Comparison of ENCODE assay signal across 14 cellular contexts in the genomic region with DNA sequence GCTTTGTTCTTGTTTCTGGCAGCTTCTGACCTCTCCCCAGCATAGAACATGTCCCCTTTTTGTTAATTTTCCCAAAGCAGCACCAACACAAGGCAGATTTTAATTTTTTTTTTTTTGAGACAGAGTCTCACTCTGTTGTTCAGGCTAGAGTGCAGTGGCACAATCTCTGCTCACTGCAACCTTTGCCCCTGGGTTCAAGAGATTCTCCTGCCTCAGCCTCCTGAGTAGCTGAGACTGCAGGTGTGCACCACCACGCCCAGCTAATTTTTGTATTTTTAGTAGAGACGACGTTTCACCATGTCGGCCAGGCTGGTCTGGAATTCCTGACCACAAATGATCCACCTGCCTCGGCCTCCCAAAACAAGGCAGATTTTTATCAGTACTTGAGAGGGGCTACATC. TPM values are rescaled to one million over a fixed set of nuclear protein-coding genes. Genes with fewer than 3 reads are reported as not detected.
DNase-seq lines count a peak whose midpoint lies in the region; ATAC-seq and TF ChIP-seq lines count a peak whose summit lies in the region.
"Not testable (repeated sequence)": the region's sequence is repeated elsewhere in the genome, so short reads cannot be mapped to it uniquely, and the experiment has no call there.
"Had no signal": no experiment of that assay in that cellular context is flagged by ENCODE, and none has a peak within 500 bp of the region (broad histone marks: within the 10 kb centered on the region; RNA-seq: fewer than 3 reads in every experiment).

No MANE protein-coding gene starts in this region.

- not testable (repeated sequence) for DNase-seq in CD8-positive, alpha-beta memory T cell; WTC11 (ENCODE audit: low spot score); hepatocyte (ENCODE audit: low spot score); natural killer cell treated with Interleukin-12 subunit alpha and Interleukin-12 subunit beta and Interleukin-15 and Interleukin-18, amount 100 ng/mL, for 72 hours (ENCODE audit: low spot score); transverse colon

- POLR2A ChIA-PET in CD8-positive, alpha-beta memory T cell (lab: Charles Lee) = interaction anchor here (0.6 to 0.7 kb wide), 3 partner anchors 10 to 57 kb away, joined by 3 to 5 read pairs (median 4); a partner anchor contains a TSS
- POLR2A ChIA-PET in WTC11 (lab: Charles Lee) = not testable (repeated sequence)

- H3K36me3 ChIP-seq in CD8-positive, alpha-beta memory T cell (ENCODE audit: insufficient read depth, low read length); hepatocyte (replicated peaks; ENCODE audit: insufficient read depth, low read depth); transverse colon: not testable (repeated sequence)
- peaks cover 21% of the 10 kb centered on the region; the same call in 1 of the 2 replicates for H3K36me3 ChIP-seq in OCI-LY1 (ENCODE audit: insufficient read depth, low read length)

- not testable (repeated sequence) for H3K27me3 Mint-ChIP-seq in CD8-positive, alpha-beta memory T cell; WTC11 (ENCODE audit: low read depth); activated T-helper 17 cell treated with anti-CD3 and anti-CD28 coated beads, Interleukin-2, amount 50 U/mL, for 72 hours; natural killer cell treated with Interleukin-12 subunit alpha and Interleukin-12 subunit beta and Interleukin-15 and Interleukin-18, amount 100 ng/mL, for 72 hours
- H3K27me3 Mint-ChIP-seq in brain = peaks cover 12% of the 10 kb centered on the region

- H3K9me3 Mint-ChIP-seq in CD8-positive, alpha-beta memory T cell; WTC11; activated T-helper 17 cell treated with anti-CD3 and anti-CD28 coated beads, Interleukin-2, amount 50 U/mL, for 72 hours; brain; natural killer cell treated with Interleukin-12 subunit alpha and Interleukin-12 subunit beta and Interleukin-15 and Interleukin-18, amount 100 ng/mL, for 72 hours: not testable (repeated sequence)

- H3K27ac ChIP-seq in CD8-positive, alpha-beta memory T cell (ENCODE audit: low read depth, low read length); OCI-LY1 (ENCODE audit: low read depth, low read length, poor library complexity, severe bottlenecking): not testable (repeated sequence)
- peak overlapping the region; percentile 95 for H3K27ac ChIP-seq in hepatocyte
- H3K27ac ChIP-seq in transverse colon = peak overlapping the region in 3 of 4 donors; percentile 90 to 99 (median 96)

- not testable (repeated sequence) for TF ChIP-seq EP300 in transverse colon (IDR thresholded peaks at IDR 0.05; ENCODE audit: low read depth)

- H3K4me3 ChIP-seq in CD8-positive, alpha-beta memory T cell (ENCODE audit: low read length); OCI-LY1 (ENCODE audit: low read depth, low read length, poor library complexity, severe bottlenecking); hepatocyte: not testable (repeated sequence)
- peak overlapping the region in 1 of 4 donors; percentile 65 for H3K4me3 ChIP-seq in transverse colon

- 85% methylated on average over 5 of the region's 5 CpGs for WGBS in hepatocyte (ENCODE audit: low lambda C conversion rate, missing lambda C conversion rate)
- WGBS in transverse colon (ENCODE audit: low coverage in 1 of 2), 2 donors = 59% methylated on average over 5 of the region's 5 CpGs; no CpG with 5 or more reads in 1 of the 2 donors

- H3K79me2 ChIP-seq in OCI-LY1 (ENCODE audit: insufficient read depth, low read length) = not testable (repeated sequence)
- peaks cover 59% of the 10 kb centered on the region for H3K79me2 ChIP-seq in hepatocyte

- not testable (repeated sequence) for H3K9me3 ChIP-seq in CD8-positive, alpha-beta memory T cell (ENCODE audit: low read length); OCI-LY1 (ENCODE audit: low read length); hepatocyte (ENCODE audit: low read depth); transverse colon

- peaks cover 0 to 27% (median 3%) of the 10 kb centered on the region in 3 donors for H3K36me3 Mint-ChIP-seq in CD8-positive, alpha-beta memory T cell
- not testable (repeated sequence) for H3K36me3 Mint-ChIP-seq in WTC11; brain; natural killer cell treated with Interleukin-12 subunit alpha and Interleukin-12 subunit beta and Interleukin-15 and Interleukin-18, amount 100 ng/mL, for 72 hours
- H3K36me3 Mint-ChIP-seq in activated T-helper 17 cell treated with anti-CD3 and anti-CD28 coated beads, Interleukin-2, amount 50 U/mL, for 72 hours (ENCODE audit: low read depth) = peaks cover 38% of the 10 kb centered on the region

- H3K9me2 ChIP-seq in OCI-LY1 (ENCODE audit: low read depth, low read length); hepatocyte (replicated peaks; ENCODE audit: insufficient read depth): not testable (repeated sequence)

- peaks cover 20% of the 10 kb centered on the region for H3K4me1 ChIP-seq in CD8-positive, alpha-beta memory T cell (ENCODE audit: insufficient read depth, low read length)
- H3K4me1 ChIP-seq in OCI-LY1 (ENCODE audit: insufficient read depth, low read length, severe bottlenecking) (peaks cover 19% of the 10 kb centered on the region), hepatocyte (ENCODE audit: insufficient read depth) (peaks cover 11% of the 10 kb centered on the region), transverse colon (peaks cover 4 to 35% (median 25%) of the 10 kb centered on the region in 4 donors)

- CTCF ChIA-PET in CD8-positive, alpha-beta memory T cell (lab: Charles Lee) = interaction anchor here (1.1 kb wide), 1 partner anchor 103 kb away, joined by 3 read pairs; no protein-coding TSS in a partner anchor
- CTCF ChIA-PET in WTC11 (lab: Charles Lee) = interaction anchor here (1.4 to 1.9 kb wide), 2 partner anchors 35 to 47 kb away, joined by 4 to 5 read pairs; no protein-coding TSS in a partner anchor

- not testable (repeated sequence) for ATAC-seq in WTC11; activated T-helper 17 cell treated with anti-CD3 and anti-CD28 coated beads, Interleukin-2, amount 50 U/mL, for 72 hours (replicated peaks); natural killer cell treated with Interleukin-12 subunit alpha and Interleukin-12 subunit beta and Interleukin-15 and Interleukin-18, amount 100 ng/mL, for 72 hours

- H3K27ac Mint-ChIP-seq in CD8-positive, alpha-beta memory T cell = peak overlapping the region in 6 of 8 donors; percentile 24 to 86 (median 70)
- peak overlapping the region; percentile 19 for H3K27ac Mint-ChIP-seq in WTC11
- H3K27ac Mint-ChIP-seq in activated T-helper 17 cell treated with anti-CD3 and anti-CD28 coated beads, Interleukin-2, amount 50 U/mL, for 72 hours = peak overlapping the region; percentile 57
- peak overlapping the region in 4 of 5 experiments; percentile 5 to 61 (median 20) for H3K27ac Mint-ChIP-seq in brain
- H3K27ac Mint-ChIP-seq in natural killer cell treated with Interleukin-12 subunit alpha and Interleukin-12 subunit beta and Interleukin-15 and Interleukin-18, amount 100 ng/mL, for 72 hours = peak overlapping the region in 1 of 2 donors; percentile 85

- H4K20me1 ChIP-seq in OCI-LY1 (ENCODE audit: insufficient read depth, low read length); hepatocyte (ENCODE audit: insufficient read depth, poor library complexity, severe bottlenecking): not testable (repeated sequence)

- H2AFZ ChIP-seq in OCI-LY1 (ENCODE audit: low read length); hepatocyte: not testable (repeated sequence)

- not testable (repeated sequence) for TF ChIP-seq CTCF in OCI-LY1 (IDR thresholded peaks at IDR 0.05; ENCODE audit: low read length); WTC11 (IDR thresholded peaks at IDR 0.05); brain (conservative IDR thresholded peaks at IDR 0.05); hepatocyte (IDR thresholded peaks at IDR 0.05; ENCODE audit: poor library complexity); transverse colon (IDR thresholded peaks at IDR 0.05)

- H3K9ac ChIP-seq in OCI-LY1 (ENCODE audit: low read length) = not testable (repeated sequence)

- peaks cover 24 to 40% (median 25%) of the 10 kb centered on the region in 3 donors for H3K4me1 Mint-ChIP-seq in CD8-positive, alpha-beta memory T cell
- H3K4me1 Mint-ChIP-seq in WTC11 (peaks cover 14% of the 10 kb centered on the region), brain (peaks cover 20% of the 10 kb centered on the region)
- not testable (repeated sequence) for H3K4me1 Mint-ChIP-seq in activated T-helper 17 cell treated with anti-CD3 and anti-CD28 coated beads, Interleukin-2, amount 50 U/mL, for 72 hours
- peaks cover 25 to 30% of the 10 kb centered on the region in 2 donors for H3K4me1 Mint-ChIP-seq in natural killer cell treated with Interleukin-12 subunit alpha and Interleukin-12 subunit beta and Interleukin-15 and Interleukin-18, amount 100 ng/mL, for 72 hours (ENCODE audit: low read depth in 2 of 2)

- peak overlapping the region in 6 of 7 donors; percentile 23 to 96 (median 60) for H3K4me3 Mint-ChIP-seq in CD8-positive, alpha-beta memory T cell
- H3K4me3 Mint-ChIP-seq in WTC11 = peak overlapping the region; percentile 20; the same call in 1 of the 2 replicates
- peak overlapping the region; percentile 98 for H3K4me3 Mint-ChIP-seq in activated T-helper 17 cell treated with anti-CD3 and anti-CD28 coated beads, Interleukin-2, amount 50 U/mL, for 72 hours
- H3K4me3 Mint-ChIP-seq in brain = peak overlapping the region; percentile 21 to 62 (median 33)
- peak overlapping the region; percentile 37 for H3K4me3 Mint-ChIP-seq in natural killer cell treated with Interleukin-12 subunit alpha and Interleukin-12 subunit beta and Interleukin-15 and Interleukin-18, amount 100 ng/mL, for 72 hours

- in situ Hi-C loops in transverse colon (cut with MboI; ENCODE audit: low pct_ligation_motif_present in 1 of 4, low pct_unique_long_range_greater_than_20kb in 1 of 4, low sequenced_read_pairs in 3 of 4) = not testable (repeated sequence)

- H3F3A ChIP-seq in OCI-LY1 (ENCODE audit: insufficient read depth, low read length) = not testable (repeated sequence)

- H3K27me3 ChIP-seq in CD8-positive, alpha-beta memory T cell (ENCODE audit: insufficient read depth, low read length, poor library complexity, severe bottlenecking); OCI-LY1 (ENCODE audit: insufficient read depth, low read length); hepatocyte; transverse colon: not testable (repeated sequence)

- H3K4me2 ChIP-seq in OCI-LY1 (ENCODE audit: low read length) (0 out of 2 replicates have a peak overlapping the region, but pooled peaks have one; percentile 94), hepatocyte (peak overlapping the region; percentile 90)

- not testable (repeated sequence) for TF ChIP-seq POLR2A in transverse colon (IDR thresholded peaks at IDR 0.05)

- intact Hi-C loops in transverse colon (cut with DNase I; ENCODE audit: low total_unique reads) = not testable (repeated sequence)

RNA-seq across cellular contexts. Expression of a gene that starts 2.5 kb away (rescaled TPM):
- total RNA-seq in CD8-positive, alpha-beta memory T cell = 10 to 100 TPM; 52.2 to 54.3 TPM
- polyA plus RNA-seq in CD8-positive, alpha-beta memory T cell = 11.9 TPM
- total RNA-seq in WTC11 (2021) (56.3 to 81.9 TPM (median 59.1 TPM) in 3 replicates), hepatocyte (52.1 and 62.0 TPM in 2 replicates), transverse colon (100 to 1,000 TPM; 142 to 272 (median 221) TPM)
- 10 to 100 TPM; 31.2 to 55.7 TPM for total RNA-seq in activated T-helper 17 cell treated with anti-CD3 and anti-CD28 coated beads, Interleukin-2, amount 50 U/mL, for 72 hours
- polyA plus RNA-seq in brain (ENCODE audit: insufficient read depth, low read depth, low replicate concordance) (33.1 TPM), hepatocyte (51.3 and 57.4 TPM in 2 replicates)
- 100 to 1,000 TPM in 1 of 2 donors, 10 to 100 TPM in 1; 67.2 to 116 TPM for total RNA-seq in natural killer cell treated with Interleukin-12 subunit alpha and Interleukin-12 subunit beta and Interleukin-15 and Interleukin-18, amount 100 ng/mL, for 72 hours

RNA-seq across cellular contexts. Expression of a gene that starts 7.6 kb away (rescaled TPM):
- not detected for total RNA-seq in CD8-positive, alpha-beta memory T cell
- not detected for polyA plus RNA-seq in CD8-positive, alpha-beta memory T cell
- total RNA-seq in WTC11 (2021) = 1.1 to 2.5 TPM (median 2.0 TPM) in 3 replicates
- total RNA-seq in activated T-helper 17 cell treated with anti-CD3 and anti-CD28 coated beads, Interleukin-2, amount 50 U/mL, for 72 hours = not detected
- polyA plus RNA-seq in brain (ENCODE audit: insufficient read depth, low read depth, low replicate concordance) = not detected
- total RNA-seq in hepatocyte = not detected in 2 replicates
- 0.46 and 0.96 TPM in 2 replicates for polyA plus RNA-seq in hepatocyte
- total RNA-seq in natural killer cell treated with Interleukin-12 subunit alpha and Interleukin-12 subunit beta and Interleukin-15 and Interleukin-18, amount 100 ng/mL, for 72 hours = not detected
- 10 to 100 TPM in 1 of 4 donors, not detected in 3; 20.9 TPM for total RNA-seq in transverse colon
- total RNA-seq: GM23248, left lung, sigmoid colon had no signal
- polyA plus RNA-seq: GM23248 had no signal

RNA-seq across cellular contexts. Expression of a gene that starts 9.6 kb away (rescaled TPM):
- 100 to 1,000 TPM; 327 to 332 TPM for total RNA-seq in CD8-positive, alpha-beta memory T cell
- polyA plus RNA-seq in CD8-positive, alpha-beta memory T cell = 467 TPM
- 285 to 321 TPM (median 314 TPM) in 3 replicates for total RNA-seq in WTC11 (2021)
- total RNA-seq in activated T-helper 17 cell treated with anti-CD3 and anti-CD28 coated beads, Interleukin-2, amount 50 U/mL, for 72 hours = 100 to 1,000 TPM; 157 to 218 TPM
- polyA plus RNA-seq in brain (ENCODE audit: insufficient read depth, low read depth, low replicate concordance) = 370 TPM
- total RNA-seq in hepatocyte = 210 and 244 TPM in 2 replicates
- 292 and 311 TPM in 2 replicates for polyA plus RNA-seq in hepatocyte
- total RNA-seq in natural killer cell treated with Interleukin-12 subunit alpha and Interleukin-12 subunit beta and Interleukin-15 and Interleukin-18, amount 100 ng/mL, for 72 hours = 100 to 1,000 TPM; 171 to 203 TPM
- 10 to 100 TPM; 59.1 to 99.9 (median 82.7) TPM for total RNA-seq in transverse colon

RNA-seq across cellular contexts. Expression of a gene that starts 10.1 kb away (rescaled TPM):
- total RNA-seq in CD8-positive, alpha-beta memory T cell = 100 to 1,000 TPM; 114 to 126 TPM
- polyA plus RNA-seq in CD8-positive, alpha-beta memory T cell = 170 TPM
- total RNA-seq in WTC11 (2021) (255 to 293 TPM (median 282 TPM) in 3 replicates), hepatocyte (261 and 267 TPM in 2 replicates), transverse colon (100 to 1,000 TPM; 152 to 381 (median 265) TPM)
- total RNA-seq in activated T-helper 17 cell treated with anti-CD3 and anti-CD28 coated beads, Interleukin-2, amount 50 U/mL, for 72 hours = 100 to 1,000 TPM; 124 to 164 TPM
- polyA plus RNA-seq in brain (ENCODE audit: insufficient read depth, low read depth, low replicate concordance) (805 TPM), hepatocyte (517 and 542 TPM in 2 replicates)
- total RNA-seq in natural killer cell treated with Interleukin-12 subunit alpha and Interleukin-12 subunit beta and Interleukin-15 and Interleukin-18, amount 100 ng/mL, for 72 hours = 100 to 1,000 TPM in 1 of 2 donors, 10 to 100 TPM in 1; 83.5 to 116 TPM

RNA-seq across cellular contexts. Expression of a gene that starts 16.7 kb away (rescaled TPM):
- not detected for total RNA-seq in CD8-positive, alpha-beta memory T cell
- not detected for polyA plus RNA-seq in CD8-positive, alpha-beta memory T cell
- total RNA-seq in WTC11 (2021) (0.25 to 0.74 TPM (median 0.48 TPM) in 3 replicates), hepatocyte (not detected in 2 replicates), transverse colon (under 1 TPM in 1 of 4 donors, not detected in 3; 0.27 TPM)
- not detected for total RNA-seq in activated T-helper 17 cell treated with anti-CD3 and anti-CD28 coated beads, Interleukin-2, amount 50 U/mL, for 72 hours
- polyA plus RNA-seq in brain (ENCODE audit: insufficient read depth, low read depth, low replicate concordance) (3.4 TPM), hepatocyte (not detected in 2 replicates)
- total RNA-seq in natural killer cell treated with Interleukin-12 subunit alpha and Interleukin-12 subunit beta and Interleukin-15 and Interleukin-18, amount 100 ng/mL, for 72 hours = not detected
- total RNA-seq: body of pancreas, esophagus muscularis mucosa, GM23248, left lung, prostate gland had no signal
- polyA plus RNA-seq: sigmoid colon had no signal

Comparison
In these comparisons a context has a peak if more than half of its experiments do, and no peak if none do; other contexts are left out.
1. H3K4me3 Mint-ChIP-seq: peak in every context shown above with its lines; median percentile 98 in activated T-helper 17 cell treated with anti-CD3 and anti-CD28 coated beads, Interleukin-2, amount 50 U/mL, for 72 hours; 60 in CD8-positive, alpha-beta memory T cell; 37 in natural killer cell treated with Interleukin-12 subunit alpha and Interleukin-12 subunit beta and Interleukin-15 and Interleukin-18, amount 100 ng/mL, for 72 hours; 33 in brain; 20 in WTC11.